ENCODE assay signal across 23 cellular contexts in the genomic region with DNA sequence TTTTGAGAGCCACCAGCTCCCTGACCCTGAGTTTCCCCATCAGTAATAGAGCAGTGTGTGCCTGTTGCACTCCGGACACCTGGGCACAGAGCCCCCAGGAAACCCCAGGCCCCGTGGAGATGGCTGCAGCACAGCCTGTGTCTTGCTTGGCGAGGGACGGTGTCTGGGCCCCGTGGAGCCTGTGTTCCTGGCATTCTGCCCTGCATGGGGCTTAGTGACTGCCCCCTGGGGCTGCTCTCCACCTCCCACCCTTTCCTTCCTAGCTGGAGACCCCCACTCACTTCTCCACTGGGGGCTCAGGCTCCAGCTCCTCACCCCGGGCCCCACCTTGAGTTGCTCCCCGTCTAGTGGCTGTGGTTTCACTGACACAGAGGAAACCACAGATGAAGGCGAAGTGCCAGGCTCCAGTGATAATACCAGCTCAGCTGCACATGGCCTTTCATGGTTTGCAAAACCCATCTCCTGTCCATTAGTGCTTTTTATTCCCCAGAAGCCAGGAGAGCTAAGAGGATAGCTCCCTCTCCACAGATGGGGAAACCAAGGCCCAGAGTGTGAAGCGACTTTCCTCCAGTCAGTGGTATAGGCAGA. TPM values are rescaled to one million over a fixed set of nuclear protein-coding genes. Genes with fewer than 3 reads are reported as not detected.
DNase-seq lines count a peak whose midpoint lies in the region; ATAC-seq, FAIRE-seq and TF ChIP-seq lines count a peak whose summit lies in the region.
"Had no signal": no experiment of that assay in that cellular context is flagged by ENCODE, and none has a peak within 500 bp of the region (broad histone marks: within the 10 kb centered on the region; RNA-seq: fewer than 3 reads in every experiment).

No MANE protein-coding gene starts in this region.

- no peaks in the 10 kb centered on the region for H3K36me3 ChIP-seq in BLaER1
- no peaks in the 10 kb centered on the region for H3K36me3 ChIP-seq in astrocyte (ENCODE audit: insufficient read depth, low read length)
- H3K36me3 ChIP-seq in Karpas-422 (ENCODE audit: insufficient read depth, low read length): no peaks in the 10 kb centered on the region
- H3K36me3 ChIP-seq: SJSA1 had no signal

- no peaks in the 10 kb centered on the region for H3K9me2 ChIP-seq in Karpas-422 (replicated peaks; ENCODE audit: insufficient read depth, low read length)

- no peaks in the 10 kb centered on the region for H3K79me2 ChIP-seq in astrocyte (ENCODE audit: insufficient read depth, low read length)
- no peaks in the 10 kb centered on the region for H3K79me2 ChIP-seq in Karpas-422 (ENCODE audit: low read length)

- H3K4me1 ChIP-seq in BLaER1 (peaks cover 37% of the 10 kb centered on the region), astrocyte (ENCODE audit: insufficient read depth, low read length) (peaks cover 6% of the 10 kb centered on the region), Karpas-422 (ENCODE audit: low read length) (no peaks in the 10 kb centered on the region)
- H3K4me1 ChIP-seq: SJSA1 had no signal

- H3K27me3 ChIP-seq in BLaER1 (no peaks in the 10 kb centered on the region), astrocyte (ENCODE audit: insufficient read depth, low read length) (peaks cover 14% of the 10 kb centered on the region), Karpas-422 (ENCODE audit: low read length) (no peaks in the 10 kb centered on the region)

- H4K20me1 ChIP-seq in BLaER1 (no peaks in the 10 kb centered on the region), astrocyte (ENCODE audit: insufficient read depth, low read length) (peaks cover 4% of the 10 kb centered on the region), Karpas-422 (ENCODE audit: insufficient read depth, low read depth, low read length) (no peaks in the 10 kb centered on the region)

- H3K27me3 Mint-ChIP-seq in HFFc6 (ENCODE audit: insufficient read depth) (peaks cover 37% of the 10 kb centered on the region), astrocyte (ENCODE audit: low read depth, unreplicated experiment) (peaks cover 26% of the 10 kb centered on the region)
- H3K27me3 Mint-ChIP-seq: CD4-positive, alpha-beta T cell had no signal

- H3K9me3 Mint-ChIP-seq in HFFc6 (no peaks in the 10 kb centered on the region), astrocyte (ENCODE audit: unreplicated experiment) (no peaks in the 10 kb centered on the region)
- H3K9me3 Mint-ChIP-seq: activated naive CD4-positive, alpha-beta T cell treated with anti-CD3 and anti-CD28 coated beads for 36 hours; CD4-positive, alpha-beta T cell; natural killer cell; type B pancreatic cell had no signal

- H3K27ac Mint-ChIP-seq in HFFc6 (no peak overlapping the region), astrocyte (ENCODE audit: unreplicated experiment) (no peak overlapping the region)
- H3K27ac Mint-ChIP-seq: activated naive CD4-positive, alpha-beta T cell treated with anti-CD3 and anti-CD28 coated beads for 36 hours; CD4-positive, alpha-beta T cell; natural killer cell; type B pancreatic cell had no signal

- H3K4me1 Mint-ChIP-seq in HFFc6 (ENCODE audit: low read depth) (peaks cover 16% of the 10 kb centered on the region), astrocyte (ENCODE audit: low read depth, unreplicated experiment) (no peaks in the 10 kb centered on the region)

- H3K4me3 ChIP-seq in BLaER1: no peak overlapping the region
- H3K4me3 ChIP-seq in astrocyte (ENCODE audit: insufficient read depth, low read depth, low read length): no peak overlapping the region
- no peak overlapping the region for H3K4me3 ChIP-seq in Karpas-422 (ENCODE audit: low read length)
- H3K4me3 ChIP-seq: K562, SJSA1 had no signal

- TF ChIP-seq CTCF in HFFc6 (IDR thresholded peaks at IDR 0.05) (no peak), astrocyte (IDR thresholded peaks at IDR 0.05; ENCODE audit: insufficient read depth, low read depth, low read length) (no peak)

- no peaks in the 10 kb centered on the region for H3K36me3 Mint-ChIP-seq in HFFc6 (ENCODE audit: low read depth)
- no peaks in the 10 kb centered on the region for H3K36me3 Mint-ChIP-seq in astrocyte (ENCODE audit: low read depth, unreplicated experiment)
- H3K36me3 Mint-ChIP-seq: natural killer cell, type B pancreatic cell had no signal

- H2AFZ ChIP-seq in astrocyte (ENCODE audit: low read depth, low read length) (no peak overlapping the region), Karpas-422 (ENCODE audit: low read length) (no peak overlapping the region)

- H3K27ac ChIP-seq in BLaER1 (no peak overlapping the region), astrocyte (ENCODE audit: low read depth, low read length) (no peak overlapping the region), Karpas-422 (ENCODE audit: low read length) (no peak overlapping the region)
- H3K27ac ChIP-seq: epithelial cell of prostate, SJSA1 had no signal

- H3K4me2 ChIP-seq in BLaER1 (peak overlapping the region; percentile 69), astrocyte (ENCODE audit: low read length) (no peak overlapping the region), Karpas-422 (ENCODE audit: low read depth, low read length, poor library complexity, severe bottlenecking) (no peak overlapping the region)

- H3K4me3 Mint-ChIP-seq in HFFc6: no peak overlapping the region
- no peak overlapping the region for H3K4me3 Mint-ChIP-seq in astrocyte (ENCODE audit: unreplicated experiment)
- H3K4me3 Mint-ChIP-seq: activated naive CD4-positive, alpha-beta T cell treated with anti-CD3 and anti-CD28 coated beads for 36 hours; CD4-positive, alpha-beta T cell; natural killer cell; type B pancreatic cell had no signal

- FAIRE-seq in astrocyte (lab: Jason Lieb, UNC): no peak
- FAIRE-seq: colon, K562, TTC549 had no signal

- H3K9ac ChIP-seq in BLaER1: no peak overlapping the region
- H3K9ac ChIP-seq in astrocyte (ENCODE audit: low read length): no peak overlapping the region
- no peak overlapping the region for H3K9ac ChIP-seq in Karpas-422 (ENCODE audit: low read length)

- H3K9me3 ChIP-seq in BLaER1 (no peaks in the 10 kb centered on the region), astrocyte (ENCODE audit: insufficient read depth, low read depth, low read length) (no peaks in the 10 kb centered on the region), Karpas-422 (ENCODE audit: low read length) (no peaks in the 10 kb centered on the region)
- H3K9me3 ChIP-seq: SJSA1 had no signal

- ATAC-seq in HG02870 (IDR thresholded peaks at IDR 0.05; ENCODE audit: unreplicated experiment) (no peak), GM19324 (IDR thresholded peaks at IDR 0.05; ENCODE audit: low FRiP score, unreplicated experiment) (no peak)
- ATAC-seq: K562, left ventricle myocardium superior, right cardiac atrium had no signal

- DNase-seq in HFFc6 (peak; percentile 33), astrocyte (ENCODE audit: low read depth) (peak; percentile 41), myocyte (ENCODE audit: low read depth) (peak; percentile 72), NCI-H345 treated with DMSO at 0.1 percent for 48 hours (lab: John Stamatoyannopoulos, UW; ENCODE audit: unreplicated experiment) (no peak), Karpas-422 (no peak)
- DNase-seq: activated naive CD4-positive, alpha-beta T cell treated with anti-CD3 and anti-CD28 coated beads for 36 hours; CD4-positive, alpha-beta T cell; left ventricle myocardium superior; natural killer cell; NCI-H187 treated with DMSO at 0.1 percent for 48 hours; NCI-H69; right cardiac atrium; stimulated activated CD4-positive, alpha-beta T cell treated with anti-CD3 and anti-CD28 coated beads, Interleukin-2, amount 100 ng/mL, for 48 hours had no signal

RNA-seq across cellular contexts. Expression of gene DMRTB1, which starts 39.5 kb away (rescaled TPM):
- not detected for total RNA-seq in HFFc6 (2021; fragmentation: NEBNext Ultra II Directional; extraction: Animal tissue kit (Norgen Biotek cat#: 25700))
- not detected in 2 replicates for total RNA-seq in astrocyte
- total RNA-seq in myocyte: not detected in 2 replicates
- polyA plus RNA-seq in myocyte (2012): not detected
- not detected in 2 replicates for total RNA-seq in Karpas-422 (2014; rRNA removed; shearing (Covaris generic); ENCODE audit: low replicate concordance)
- total RNA-seq: activated naive CD4-positive, alpha-beta T cell treated with anti-CD3 and anti-CD28 coated beads for 36 hours; CD4-positive, alpha-beta T cell; G401; left ventricle myocardium superior; natural killer cell; right cardiac atrium; SJSA1 had no signal
- polyA plus RNA-seq: right cardiac atrium had no signal

Comparison
In these comparisons a context has a peak if more than half of its experiments do, and no peak if none do; other contexts are left out.
1. DNase-seq: peak in HFFc6 (single experiment), astrocyte (single experiment) and myocyte (single experiment); none in NCI-H345 treated with DMSO at 0.1 percent for 48 hours (single experiment) and Karpas-422 (single experiment).